Comparison of ENCODE assay signal across 1 cellular context in genomic region chr12:68771223-68771925, GRCh38.
A peak's percentile ranks its signal among the peaks of the same experiment; 100 is the strongest.
TF ChIP-seq lines count a peak whose summit lies in the region.

No MANE protein-coding gene starts in this region.

TF ChIP-seq in K562, 482 proteins besides CTCF, POLR2A, EP300 and RAD21 (continued from another document):
- TF ChIP-seq FOXM1 (IDR thresholded peaks at IDR 0.05; ENCODE audit: low read depth) (peak; percentile 63; the same call in 1 of the 2 replicates), FOXM1 (CRISPR knock-in tag; IDR thresholded peaks at IDR 0.05; ENCODE audit: low read depth) (no peak), MIER1 (IDR thresholded peaks at IDR 0.05; ENCODE audit: low read depth) (no peak), ADNP (tag; IDR thresholded peaks at IDR 0.05) (peak; percentile 50; the same call in 1 of the 2 replicates), DACH1 (IDR thresholded peaks at IDR 0.05; ENCODE audit: partially characterized antibody) (no peak), CC2D1A (IDR thresholded peaks at IDR 0.05) (peak; percentile 67; the same call in 1 of the 2 replicates), CEBPG (CRISPR knock-in tag; IDR thresholded peaks at IDR 0.05) (no peak), CEBPG (tag; conservative IDR thresholded peaks at IDR 0.05 in 1 of 2, IDR thresholded peaks at IDR 0.05 in 1 of 2) (no peak), STAT5A (IDR thresholded peaks at IDR 0.05; ENCODE audit: borderline replicate concordance, low read length) (0 out of 2 replicates have a peak, but pooled peaks have one; percentile 35), ZBTB11 (CRISPR knock-in tag; IDR thresholded peaks at IDR 0.05) (0 out of 6 replicates have a peak, but pooled peaks of 1 of the 3 experiments have one; percentile 43), CTBP1 (IDR thresholded peaks at IDR 0.05; ENCODE audit: borderline replicate concordance) (peak; percentile 50), NFATC3 (IDR thresholded peaks at IDR 0.05) (no peak), MECOM (CRISPR knock-in tag; IDR thresholded peaks at IDR 0.05) (no peak), NR0B1 (IDR thresholded peaks at IDR 0.05; ENCODE audit: partially characterized antibody) (no peak), TRIM24 (IDR thresholded peaks at IDR 0.05) (peak; percentile 45 to 69; a peak in 2 of 4 replicates), CSDE1 (IDR thresholded peaks at IDR 0.05) (no peak), NCOR1 (IDR thresholded peaks at IDR 0.05) (peak; percentile 82), ZNF551 (CRISPR knock-in tag; IDR thresholded peaks at IDR 0.05) (no peak), ZNF324 (CRISPR knock-in tag; IDR thresholded peaks at IDR 0.05) (no peak), USF1 (CRISPR knock-in tag; IDR thresholded peaks at IDR 0.05) (no peak), DPF2 (IDR thresholded peaks at IDR 0.05) (peak; percentile 79), PRDM10 (IDR thresholded peaks at IDR 0.05; ENCODE audit: partially characterized antibody) (no peak), E2F5 (CRISPR knock-in tag; IDR thresholded peaks at IDR 0.05) (no peak), SMARCA4 (IDR thresholded peaks at IDR 0.05) (peak; percentile 71), SAFB (IDR thresholded peaks at IDR 0.05; ENCODE audit: borderline replicate concordance, low read depth, low read length) (no peak), SMARCC2 (IDR thresholded peaks at IDR 0.05; ENCODE audit: low read depth) (peak; percentile 47; the same call in 1 of the 2 replicates), FOXK2 (conservative IDR thresholded peaks at IDR 0.05 in 1 of 2, IDR thresholded peaks at IDR 0.05 in 1 of 2; ENCODE audit: low read depth in 2 of 2) (no peak), MAZ (CRISPR knock-in tag; conservative IDR thresholded peaks at IDR 0.05 in 1 of 2, IDR thresholded peaks at IDR 0.05 in 1 of 2) (no peak)
